In the genomic region with DNA sequence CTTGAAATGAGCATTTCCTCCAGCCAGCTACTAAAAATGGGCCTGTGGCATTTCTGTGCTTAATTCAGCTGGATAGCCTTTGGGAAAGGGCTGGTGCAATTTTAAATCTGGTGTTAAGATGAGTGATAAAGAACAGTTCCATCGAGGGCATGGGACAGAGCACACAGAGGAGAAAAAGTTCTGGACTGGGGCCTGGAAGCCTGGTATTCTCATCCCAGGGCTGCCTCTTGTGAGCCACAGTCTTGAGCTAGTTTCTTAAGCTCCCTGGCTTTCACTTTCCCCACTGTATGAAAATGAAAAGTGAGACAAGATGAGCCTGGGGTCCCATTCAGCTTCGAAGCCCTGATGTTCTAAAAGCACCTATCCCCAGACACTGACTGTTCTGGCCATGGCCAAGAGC, we compare ENCODE assay signal across 21 cellular contexts. TPM values are rescaled to one million over a fixed set of nuclear protein-coding genes. Genes with fewer than 3 reads are reported as not detected.
A peak's percentile ranks its signal among the peaks of the same experiment; 100 is the strongest.
DNase-seq lines count a peak whose midpoint lies in the region; ATAC-seq and TF ChIP-seq lines count a peak whose summit lies in the region.
"Had no signal": no experiment of that assay in that cellular context is flagged by ENCODE, and none has a peak within 500 bp of the region (broad histone marks: within the 10 kb centered on the region; RNA-seq: fewer than 3 reads in every experiment).

No MANE protein-coding gene starts in this region.

- 53% methylated on average over 2 of the region's 2 CpGs for WGBS in esophagus muscularis mucosa
- WGBS in aorta, 2 donors = 68 to 69% methylated on average over 2 of the region's 2 CpGs

- H3K27ac ChIP-seq in esophagus muscularis mucosa (replicated peaks in 1 of 4) (peak overlapping the region; percentile 57 to 74 (median 72)), left lung (peak overlapping the region; percentile 21 to 23), aorta (ENCODE audit: low read depth in 1 of 2, low read length in 2 of 2) (no peak overlapping the region)
- H3K27ac ChIP-seq: cardiac muscle cell had no signal

- ATAC-seq in left lung = no peak
- ATAC-seq in sciatic nerve = peak; percentile 59
- ATAC-seq in aorta (ENCODE audit: low FRiP score) = peak; percentile 43
- ATAC-seq in esophagus mucosa = no peak
- ATAC-seq in HG02763 (IDR thresholded peaks at IDR 0.05; ENCODE audit: unreplicated experiment) = no peak
- ATAC-seq: HepG2; stimulated activated memory B cell treated with anti-CD40 and anti-IgM and Interleukin-4, amounts not matched to agents 10 μg/mL and 1 μg/mL and 100 μg/mL, for 72 hours had no signal

- intact Hi-C loops in esophagus muscularis mucosa (cut with DNase I) (no loop called here), left lung (cut with DNase I) (no loop called here), sciatic nerve (cut with DNase I) (no loop called here), aorta (cut with DNase I) (loop anchor here in 1 of 2 donors (5.0 kb wide), 1 partner anchor 76 kb away; no protein-coding TSS in a partner anchor)

- H3K4me1 ChIP-seq in esophagus muscularis mucosa (peaks cover 15 to 25% (median 24%) of the 10 kb centered on the region in 4 donors), left lung (peaks cover 0 to 7% of the 10 kb centered on the region in 2 donors), aorta (ENCODE audit: control insufficient read depth in 1 of 2, insufficient read depth in 2 of 2, low read length in 2 of 2) (no peaks in the 10 kb centered on the region)
- H3K4me1 ChIP-seq: Caco-2 had no signal

- H3K9me3 ChIP-seq in esophagus muscularis mucosa = no peaks in the 10 kb centered on the region
- H3K9me3 ChIP-seq in left lung = no peaks in the 10 kb centered on the region
- no peaks in the 10 kb centered on the region for H3K9me3 ChIP-seq in aorta (ENCODE audit: control insufficient read depth, low read length)
- H3K9me3 ChIP-seq: Caco-2, ovary had no signal

- no peak for TF ChIP-seq POLR2A in esophagus muscularis mucosa (IDR thresholded peaks at IDR 0.05; ENCODE audit: low read depth)

- DNase-seq in esophagus muscularis mucosa (ENCODE audit: extremely low spot score) (no peak), left lung (no peak), sciatic nerve (ENCODE audit: low spot score) (no peak), aorta (no peak), hypothalamus (lab: John Stamatoyannopoulos, UW) (no peak)
- DNase-seq: activated B cell treated with CpG ODN at 0.5 μM for 24 hours; activated CD4-positive, alpha-beta T cell treated with anti-CD3 and anti-CD28 coated beads, Interleukin-2, amount 50 U/mL, for 48 hours; activated gamma-delta T cell treated with Interleukin-2 at 50 U/mL for 16 hours; AML-193; amniotic stem cell; Caco-2; NCI-H1105 treated with DMSO at 0.1 percent for 48 hours; NCI-H510A; stimulated activated CD4-positive, alpha-beta T cell treated with anti-CD3 and anti-CD28 coated beads, Interleukin-1b, Interleukin-23, amount 100 ng/mL, for 48 hours; T1000 had no signal

- H3K4me3 ChIP-seq in esophagus muscularis mucosa (peak overlapping the region in 1 of 4 donors; percentile 8), left lung (no peak overlapping the region), aorta (ENCODE audit: low read length in 2 of 2) (no peak overlapping the region)
- H3K4me3 ChIP-seq: cardiac muscle cell, ovary had no signal

- TF ChIP-seq EP300 in esophagus muscularis mucosa (IDR thresholded peaks at IDR 0.05) = no peak

- no peak for TF ChIP-seq CTCF in esophagus muscularis mucosa (IDR thresholded peaks at IDR 0.05)
- TF ChIP-seq CTCF in left lung (IDR thresholded peaks at IDR 0.05) = no peak

- H3K27me3 ChIP-seq in esophagus muscularis mucosa = no peaks in the 10 kb centered on the region
- H3K27me3 ChIP-seq in left lung = no peaks in the 10 kb centered on the region
- H3K27me3 ChIP-seq in aorta (ENCODE audit: control insufficient read depth in 1 of 2, insufficient read depth in 2 of 2, low read length in 1 of 2) = no peaks in the 10 kb centered on the region
- H3K27me3 ChIP-seq: cardiac muscle cell, ovary had no signal

- H3K36me3 ChIP-seq in esophagus muscularis mucosa (no peaks in the 10 kb centered on the region), left lung (no peaks in the 10 kb centered on the region), aorta (ENCODE audit: control insufficient read depth in 1 of 2, insufficient read depth in 2 of 2, low read length in 1 of 2) (no peaks in the 10 kb centered on the region)
- H3K36me3 ChIP-seq: cardiac muscle cell, ovary had no signal

RNA-seq across cellular contexts. Expression of a gene that starts 14.3 kb away (rescaled TPM):
- total RNA-seq in esophagus muscularis mucosa = 100 to 1,000 TPM; 261 to 336 (median 303) TPM
- total RNA-seq in left lung = 100 to 1,000 TPM in 1 of 2 donors, 10 to 100 TPM in 1; 87.5 to 152 TPM
- 332 TPM for total RNA-seq in sciatic nerve
- total RNA-seq in aorta = 100 to 1,000 TPM in 1 of 2 donors, 10 to 100 TPM in 1; 71.4 to 150 TPM
- polyA plus RNA-seq in aorta = 10 to 100 TPM in 1 of 2 donors, 1 to 10 TPM in 1; 7.8 to 63.5 TPM
- 8.0 TPM for total RNA-seq in esophagus mucosa
- total RNA-seq: activated B cell treated with CpG ODN at 0.5 μM for 24 hours, Caco-2, HepG2 had no signal
- polyA plus RNA-seq: HepG2 had no signal

Comparison
In these comparisons a context has a peak if more than half of its experiments do, and no peak if none do; other contexts are left out.
1. H3K27ac ChIP-seq: peak in esophagus muscularis mucosa (4 of 4) and left lung (2 of 2); none in aorta (0 of 2).
2. ATAC-seq: peak in sciatic nerve (single experiment) and aorta (single experiment); none in left lung (single experiment), esophagus mucosa (single experiment) and HG02763 (single experiment).